Comparison of ENCODE assay signal across 34 cellular contexts in genomic region chr10:78419481-78420265, GRCh38.
A peak's percentile ranks its signal among the peaks of the same experiment; 100 is the strongest.
DNase-seq lines count a peak whose midpoint lies in the region; ATAC-seq and TF ChIP-seq lines count a peak whose summit lies in the region.
"Had no signal": no experiment of that assay in that cellular context is flagged by ENCODE, and none has a peak within 500 bp of the region (broad histone marks: within the 10 kb centered on the region; RNA-seq: fewer than 3 reads in every experiment).

No MANE protein-coding gene starts in this region.

- no peak overlapping the region for H2BK120ac ChIP-seq in neuronal stem cell (ENCODE audit: low read depth, low read length)

- no peak overlapping the region for H3K4me2 ChIP-seq in neuronal stem cell (ENCODE audit: insufficient read depth, low read length, poor library complexity, severe bottlenecking)
- H3K4me2 ChIP-seq: A549 had no signal

- H2BK15ac ChIP-seq in neuronal stem cell (ENCODE audit: low read length): no peak overlapping the region

- no peak overlapping the region for H3K4me3 ChIP-seq in neuronal stem cell (ENCODE audit: low read length in 2 of 2)
- H3K4me3 ChIP-seq: A549, breast epithelium, psoas muscle, skin epidermis, thoracic aorta had no signal

- peaks cover 0 to 7% (median 4%) of the 10 kb centered on the region in 3 donors for H3K27me3 Mint-ChIP-seq in CD14-positive monocyte (ENCODE audit: low read depth in 3 of 3)
- H3K27me3 Mint-ChIP-seq: activated naive CD4-positive, alpha-beta T cell treated with anti-CD3 and anti-CD28 coated beads, Interleukin-2, amount 50 U/mL, for 24 hours; CD4-positive, CD25-positive, alpha-beta regulatory T cell; stimulated activated naive CD8-positive, alpha-beta T cell treated with anti-CD3 and anti-CD28 coated beads, Interleukin-15, Interleukin-2, amounts not matched to agents 100 ng/mL and 50 ng/mL, for 24 hours had no signal

- peaks cover 0 to 1% of the 10 kb centered on the region in 2 donors for H3K9me3 ChIP-seq in neuronal stem cell (replicated peaks in 1 of 2; ENCODE audit: control insufficient read depth in 2 of 2, insufficient read depth in 1 of 2, low read depth in 1 of 2, low read length in 2 of 2)
- H3K9me3 ChIP-seq: breast epithelium, thoracic aorta had no signal

- TF ChIP-seq CTCF in CD14-positive monocyte (IDR thresholded peaks at IDR 0.05): no peak

- H3K4me1 ChIP-seq in neuronal stem cell (ENCODE audit: control insufficient read depth in 2 of 2, insufficient read depth in 1 of 2, low read depth in 1 of 2, low read length in 2 of 2): peaks cover 9 to 10% of the 10 kb centered on the region in 2 donors
- H3K4me1 ChIP-seq: A549, psoas muscle had no signal

- WGBS in neuronal stem cell (ENCODE audit: extremely low coverage in 2 of 2, insufficient read length in 2 of 2, insufficient replicate concordance in 1 of 2), 2 donors: no CpG with 5 or more reads among the region's 14 CpGs

- H2AFZ ChIP-seq in neuronal stem cell (ENCODE audit: low read length): peak overlapping the region; percentile 56

- peaks cover 0 to under 1% of the 10 kb centered on the region in 2 donors for H3K36me3 ChIP-seq in neuronal stem cell (replicated peaks in 1 of 2; ENCODE audit: control insufficient read depth in 2 of 2, insufficient read depth in 2 of 2, low read length in 2 of 2)
- H3K36me3 ChIP-seq: breast epithelium, thoracic aorta had no signal

- DNase-seq in CD14-positive monocyte (ENCODE audit: low spot score) (peak; percentile 26), amniotic epithelial cell (ENCODE audit: low read depth) (peak; percentile 19), left lobe of liver (ENCODE audit: low spot score) (no peak), neuronal stem cell (ENCODE audit: low spot score) (no peak), iPS-NIHi11 (ENCODE audit: low spot score) (no peak), mucosa of gallbladder (ENCODE audit: low spot score) (no peak)
- DNase-seq in stimulated activated naive CD4-positive, alpha-beta T cell treated with Interleukin-2 at 50 U/mL for 16 hours (lab: John Stamatoyannopoulos, UW): no peak
- DNase-seq: activated CD4-positive, alpha-beta T cell treated with anti-CD3 and anti-CD28 coated beads for 4 hours; activated CD8-positive, alpha-beta memory T cell treated with anti-CD3 and anti-CD28 coated beads for 24 hours; activated T-cell treated with anti-CD3 and anti-CD28 coated beads for 4 hours; amygdala; CD4-positive, CD25-positive, alpha-beta regulatory T cell; DND-41; effector CD4-positive, alpha-beta T cell; GF-D8; GOT3; hypothalamus; immature natural killer cell; Karpas-422; left colon; mesenchymal stem cell; NCI-H1417; NCI-H2029; NCI-H524 treated with DMSO at 0.1 percent for 48 hours; nucleus accumbens; psoas muscle; SHP77 treated with DMSO at 0.1 percent for 48 hours had no signal

- H3K4me3 Mint-ChIP-seq in CD14-positive monocyte: no peak overlapping the region
- H3K4me3 Mint-ChIP-seq: activated naive CD4-positive, alpha-beta T cell treated with anti-CD3 and anti-CD28 coated beads, Interleukin-2, amount 50 U/mL, for 24 hours; CD4-positive, CD25-positive, alpha-beta regulatory T cell; immature natural killer cell; stimulated activated naive CD8-positive, alpha-beta T cell treated with anti-CD3 and anti-CD28 coated beads, Interleukin-15, Interleukin-2, amounts not matched to agents 100 ng/mL and 50 ng/mL, for 24 hours had no signal

- H3K14ac ChIP-seq in neuronal stem cell (ENCODE audit: low read length): no peak overlapping the region

- H3K9ac ChIP-seq in neuronal stem cell (ENCODE audit: low read depth, low read length, poor library complexity): no peak overlapping the region

- peaks cover 11% of the 10 kb centered on the region for H3K4me1 Mint-ChIP-seq in CD14-positive monocyte
- H3K4me1 Mint-ChIP-seq: activated naive CD4-positive, alpha-beta T cell treated with anti-CD3 and anti-CD28 coated beads, Interleukin-2, amount 50 U/mL, for 24 hours; CD4-positive, CD25-positive, alpha-beta regulatory T cell; immature natural killer cell had no signal

- H3K27ac Mint-ChIP-seq in CD14-positive monocyte: peak overlapping the region in 1 of 7 donors; percentile 70
- H3K27ac Mint-ChIP-seq: activated naive CD4-positive, alpha-beta T cell treated with anti-CD3 and anti-CD28 coated beads, Interleukin-2, amount 50 U/mL, for 24 hours; CD4-positive, CD25-positive, alpha-beta regulatory T cell; immature natural killer cell; stimulated activated naive CD8-positive, alpha-beta T cell treated with anti-CD3 and anti-CD28 coated beads, Interleukin-15, Interleukin-2, amounts not matched to agents 100 ng/mL and 50 ng/mL, for 24 hours had no signal

- H2BK5ac ChIP-seq in neuronal stem cell (ENCODE audit: low read length): no peak overlapping the region

- H2AK5ac ChIP-seq in neuronal stem cell (ENCODE audit: low read depth, low read length): no peak overlapping the region

- H4K8ac ChIP-seq in neuronal stem cell (ENCODE audit: low read depth, low read length): no peak overlapping the region

- H3K27ac ChIP-seq in neuronal stem cell (replicated peaks; ENCODE audit: low read length): no peak overlapping the region
- H3K27ac ChIP-seq: A549, breast epithelium, psoas muscle, skin epidermis, thoracic aorta had no signal

- no peak overlapping the region for H4K91ac ChIP-seq in neuronal stem cell (ENCODE audit: low read depth, low read length, poor library complexity)

- H3K9me3 Mint-ChIP-seq in CD14-positive monocyte: peaks cover 0 to 13% (median 5%) of the 10 kb centered on the region in 7 donors
- H3K9me3 Mint-ChIP-seq: activated naive CD4-positive, alpha-beta T cell treated with anti-CD3 and anti-CD28 coated beads, Interleukin-2, amount 50 U/mL, for 24 hours; stimulated activated naive CD8-positive, alpha-beta T cell treated with anti-CD3 and anti-CD28 coated beads, Interleukin-15, Interleukin-2, amounts not matched to agents 100 ng/mL and 50 ng/mL, for 24 hours had no signal

- ATAC-seq in left lobe of liver (peak; percentile 53), GM19351 (IDR thresholded peaks at IDR 0.05; ENCODE audit: unreplicated experiment) (no peak)
- ATAC-seq: A549, left colon, psoas muscle had no signal

- H3K23ac ChIP-seq in neuronal stem cell (ENCODE audit: low read depth, low read length, poor library complexity): no peak overlapping the region

- H3K79me1 ChIP-seq in neuronal stem cell (ENCODE audit: low read depth, low read length): no peaks in the 10 kb centered on the region

- intact Hi-C loops in CD14-positive monocyte (cut with micrococcal nuclease): no loop called here

- H3K18ac ChIP-seq in neuronal stem cell (ENCODE audit: low read length): no peak overlapping the region

- no peaks in the 10 kb centered on the region for H3K27me3 ChIP-seq in neuronal stem cell (ENCODE audit: control insufficient read depth in 3 of 3, insufficient read depth in 3 of 3, low read depth in 1 of 3, low read length in 3 of 3)
- H3K27me3 ChIP-seq: breast epithelium had no signal

- H3K36me3 Mint-ChIP-seq in CD14-positive monocyte: no peaks in the 10 kb centered on the region
- H3K36me3 Mint-ChIP-seq: activated naive CD4-positive, alpha-beta T cell treated with anti-CD3 and anti-CD28 coated beads, Interleukin-2, amount 50 U/mL, for 24 hours; CD4-positive, CD25-positive, alpha-beta regulatory T cell; immature natural killer cell had no signal

- no peak overlapping the region for H2BK12ac ChIP-seq in neuronal stem cell (ENCODE audit: low read length)

- no peak overlapping the region for H3K4ac ChIP-seq in neuronal stem cell (ENCODE audit: low read length)

Comparison
In these comparisons a context has a peak if more than half of its experiments do, and no peak if none do; other contexts are left out.
1. DNase-seq: peak in CD14-positive monocyte (single experiment) and amniotic epithelial cell (single experiment); none in left lobe of liver (single experiment), neuronal stem cell (single experiment), iPS-NIHi11 (single experiment), mucosa of gallbladder (single experiment) and stimulated activated naive CD4-positive, alpha-beta T cell treated with Interleukin-2 at 50 U/mL for 16 hours (single experiment).